19 cellular contexts compared by ENCODE assay signal in genomic region chr2:200324362-200324761, GRCh38.
"Had no signal": no experiment of that assay in that cellular context is flagged by ENCODE, and none has a peak within 500 bp of the region (broad histone marks: within the 10 kb centered on the region; RNA-seq: fewer than 3 reads in every experiment).

No MANE protein-coding gene starts in this region.

- H3K36me3 Mint-ChIP-seq: natural killer cell treated with Interleukin-12 subunit alpha and Interleukin-12 subunit beta and Interleukin-15 and Interleukin-18, amount 100 ng/mL, for 72 hours had no signal

- H3K27ac ChIP-seq: esophagus squamous epithelium, gastroesophageal sphincter, neutrophil, stomach, thoracic aorta, transverse colon had no signal

- H3K36me3 ChIP-seq: gastroesophageal sphincter, neutrophil, thoracic aorta, transverse colon had no signal

- H3K4me3 ChIP-seq: esophagus squamous epithelium, gastroesophageal sphincter, lung, stomach, thoracic aorta, transverse colon had no signal

- H3K4me3 Mint-ChIP-seq: dendritic cell treated with granulocyte-macrophage colony-stimulating factor and Interleukin-4, amounts not matched to agents 40 ng/mL and 50 ng/mL, for 4 days; natural killer cell treated with Interleukin-12 subunit alpha and Interleukin-12 subunit beta and Interleukin-15 and Interleukin-18, amount 100 ng/mL, for 72 hours had no signal

- ATAC-seq: gastroesophageal sphincter; left ventricle myocardium superior; natural killer cell treated with Interleukin-12 subunit alpha and Interleukin-12 subunit beta and Interleukin-15 and Interleukin-18, amount 100 ng/mL, for 72 hours; sciatic nerve had no signal

- H3K9me3 Mint-ChIP-seq: dendritic cell treated with granulocyte-macrophage colony-stimulating factor and Interleukin-4, amounts not matched to agents 40 ng/mL and 50 ng/mL, for 4 days; natural killer cell treated with Interleukin-12 subunit alpha and Interleukin-12 subunit beta and Interleukin-15 and Interleukin-18, amount 100 ng/mL, for 72 hours had no signal

- H3K27me3 Mint-ChIP-seq: dendritic cell treated with granulocyte-macrophage colony-stimulating factor and Interleukin-4, amounts not matched to agents 40 ng/mL and 50 ng/mL, for 4 days had no signal

- H3K27ac Mint-ChIP-seq: dendritic cell treated with granulocyte-macrophage colony-stimulating factor and Interleukin-4, amounts not matched to agents 40 ng/mL and 50 ng/mL, for 4 days; natural killer cell treated with Interleukin-12 subunit alpha and Interleukin-12 subunit beta and Interleukin-15 and Interleukin-18, amount 100 ng/mL, for 72 hours had no signal

- H3K27me3 ChIP-seq: esophagus squamous epithelium, gastroesophageal sphincter, neutrophil, stomach, transverse colon had no signal

- H3K9me3 ChIP-seq: esophagus squamous epithelium, gastroesophageal sphincter, neutrophil, stomach, thoracic aorta, transverse colon had no signal

- DNase-seq: cerebellar nuclear complex; esophagus squamous epithelium; foreskin fibroblast; glutamatergic neuron; left ventricle myocardium superior; mesenchymal stem cell; midbrain; stimulated activated CD4-positive, alpha-beta T cell treated with anti-CD3 and anti-CD28 coated beads, Interleukin-2, amount 100 ng/mL, for 24 hours; stimulated activated naive CD4-positive, alpha-beta T cell; stomach; substantia nigra; transverse colon had no signal
